Comparison of ENCODE assay signal across 1 cellular context in the genomic region with DNA sequence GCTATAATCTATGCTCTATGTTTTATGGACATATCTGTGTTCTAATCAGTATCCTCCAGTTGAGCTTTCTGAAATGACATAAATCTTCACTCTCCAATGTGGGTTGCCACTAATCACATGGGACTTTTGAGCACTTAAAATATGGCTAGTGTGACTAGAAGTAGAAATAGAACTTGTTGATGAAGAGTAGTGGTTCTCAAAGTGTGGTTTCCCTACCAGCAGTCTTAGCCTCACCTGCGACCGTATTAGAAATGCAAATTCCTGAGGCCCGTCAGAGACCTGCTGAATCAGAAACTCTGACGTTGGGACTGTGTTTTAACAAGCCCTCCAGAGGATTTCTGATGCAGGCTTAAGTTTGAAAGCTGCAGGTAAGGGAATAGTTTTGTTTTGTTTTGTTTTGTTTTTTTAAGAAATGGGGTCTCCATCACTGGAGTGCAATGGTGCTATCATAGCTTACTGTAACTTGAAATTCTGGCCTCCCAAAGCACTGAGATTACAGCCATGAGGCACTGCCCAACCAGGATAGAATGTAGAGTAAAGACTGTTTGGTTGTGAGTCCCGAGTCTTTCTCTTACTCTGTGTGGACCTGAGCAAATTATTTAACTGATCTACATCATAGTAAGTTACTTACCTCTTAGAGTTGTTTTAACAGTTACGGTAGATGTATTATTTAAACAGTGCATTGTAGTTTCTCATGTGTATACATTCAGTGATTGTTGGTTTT.
TF ChIP-seq lines count a peak whose summit lies in the region.

No MANE protein-coding gene starts in this region.

TF ChIP-seq in GM12878, 131 proteins besides CTCF, POLR2A, EP300 and RAD21 (continues in another document):
- peak; percentile 74 for TF ChIP-seq RUNX3 (IDR thresholded peaks at IDR 0.05; ENCODE audit: low read length)
- TF ChIP-seq NRF1 (conservative IDR thresholded peaks at IDR 0.05; ENCODE audit: low read depth, low read length): no peak
- no peak for TF ChIP-seq SMC3 (IDR thresholded peaks at IDR 0.05; ENCODE audit: borderline replicate concordance, low read length)
- TF ChIP-seq PAX8 (IDR thresholded peaks at IDR 0.05): no peak
- peak; percentile 61; the same call in 1 of the 2 replicates for TF ChIP-seq CREB1 (IDR thresholded peaks at IDR 0.05; ENCODE audit: low read depth)
- no peak for TF ChIP-seq FOXK2 (IDR thresholded peaks at IDR 0.05)
- TF ChIP-seq, protein P1, sequence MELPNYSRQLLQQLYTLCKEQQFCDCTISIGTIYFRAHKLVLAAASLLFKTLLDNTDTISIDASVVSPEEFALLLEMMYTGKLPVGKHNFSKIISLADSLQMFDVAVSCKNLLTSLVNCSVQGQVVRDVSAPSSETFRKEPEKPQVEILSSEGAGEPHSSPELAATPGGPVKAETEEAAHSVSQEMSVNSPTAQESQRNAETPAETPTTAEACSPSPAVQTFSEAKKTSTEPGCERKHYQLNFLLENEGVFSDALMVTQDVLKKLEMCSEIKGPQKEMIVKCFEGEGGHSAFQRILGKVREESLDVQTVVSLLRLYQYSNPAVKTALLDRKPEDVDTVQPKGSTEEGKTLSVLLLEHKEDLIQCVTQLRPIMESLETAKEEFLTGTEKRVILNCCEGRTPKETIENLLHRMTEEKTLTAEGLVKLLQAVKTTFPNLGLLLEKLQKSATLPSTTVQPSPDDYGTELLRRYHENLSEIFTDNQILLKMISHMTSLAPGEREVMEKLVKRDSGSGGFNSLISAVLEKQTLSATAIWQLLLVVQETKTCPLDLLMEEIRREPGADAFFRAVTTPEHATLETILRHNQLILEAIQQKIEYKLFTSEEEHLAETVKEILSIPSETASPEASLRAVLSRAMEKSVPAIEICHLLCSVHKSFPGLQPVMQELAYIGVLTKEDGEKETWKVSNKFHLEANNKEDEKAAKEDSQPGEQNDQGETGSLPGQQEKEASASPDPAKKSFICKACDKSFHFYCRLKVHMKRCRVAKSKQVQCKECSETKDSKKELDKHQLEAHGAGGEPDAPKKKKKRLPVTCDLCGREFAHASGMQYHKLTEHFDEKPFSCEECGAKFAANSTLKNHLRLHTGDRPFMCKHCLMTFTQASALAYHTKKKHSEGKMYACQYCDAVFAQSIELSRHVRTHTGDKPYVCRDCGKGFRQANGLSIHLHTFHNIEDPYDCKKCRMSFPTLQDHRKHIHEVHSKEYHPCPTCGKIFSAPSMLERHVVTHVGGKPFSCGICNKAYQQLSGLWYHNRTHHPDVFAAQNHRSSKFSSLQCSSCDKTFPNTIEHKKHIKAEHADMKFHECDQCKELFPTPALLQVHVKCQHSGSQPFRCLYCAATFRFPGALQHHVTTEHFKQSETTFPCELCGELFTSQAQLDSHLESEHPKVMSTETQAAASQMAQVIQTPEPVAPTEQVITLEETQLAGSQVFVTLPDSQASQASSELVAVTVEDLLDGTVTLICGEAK (IDR thresholded peaks at IDR 0.05; ENCODE audit: borderline replicate concordance): no peak
- TF ChIP-seq BCL3 (IDR thresholded peaks at IDR 0.05; ENCODE audit: borderline replicate concordance, insufficient read depth, low read depth, low read length, poor library complexity, severe bottlenecking): no peak
- TF ChIP-seq DPF2 (IDR thresholded peaks at IDR 0.05): no peak
- no peak for TF ChIP-seq MEF2A (IDR thresholded peaks at IDR 0.05; ENCODE audit: insufficient read depth, low read depth, low read length)
- no peak for TF ChIP-seq ZNF24 (IDR thresholded peaks at IDR 0.05)
- TF ChIP-seq NR2F1 (conservative IDR thresholded peaks at IDR 0.05): no peak
- TF ChIP-seq POU2F2 (IDR thresholded peaks at IDR 0.05; ENCODE audit: borderline replicate concordance, low read depth, low read length): peak; percentile 86
- TF ChIP-seq, protein P2, sequence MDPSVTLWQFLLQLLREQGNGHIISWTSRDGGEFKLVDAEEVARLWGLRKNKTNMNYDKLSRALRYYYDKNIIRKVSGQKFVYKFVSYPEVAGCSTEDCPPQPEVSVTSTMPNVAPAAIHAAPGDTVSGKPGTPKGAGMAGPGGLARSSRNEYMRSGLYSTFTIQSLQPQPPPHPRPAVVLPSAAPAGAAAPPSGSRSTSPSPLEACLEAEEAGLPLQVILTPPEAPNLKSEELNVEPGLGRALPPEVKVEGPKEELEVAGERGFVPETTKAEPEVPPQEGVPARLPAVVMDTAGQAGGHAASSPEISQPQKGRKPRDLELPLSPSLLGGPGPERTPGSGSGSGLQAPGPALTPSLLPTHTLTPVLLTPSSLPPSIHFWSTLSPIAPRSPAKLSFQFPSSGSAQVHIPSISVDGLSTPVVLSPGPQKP (IDR thresholded peaks at IDR 0.05; ENCODE audit: low read depth, low read length): no peak
- TF ChIP-seq HSF1 (IDR thresholded peaks at IDR 0.05; ENCODE audit: low read depth, low read length): no peak
- no peak for TF ChIP-seq TAF1 (IDR thresholded peaks at IDR 0.05; ENCODE audit: borderline replicate concordance, low read depth, low read length)
- TF ChIP-seq MYC (IDR thresholded peaks at IDR 0.05; ENCODE audit: insufficient read depth, insufficient read length, insufficient replicate concordance, low read length, severe bottlenecking): no peak
- TF ChIP-seq TCF12 (IDR thresholded peaks at IDR 0.05; ENCODE audit: low read depth, low read length): no peak
- TF ChIP-seq NFIC (IDR thresholded peaks at IDR 0.05; ENCODE audit: low read depth, low read length): no peak
- 0 out of 2 replicates have a peak, but pooled peaks have one; percentile 20 for TF ChIP-seq MLLT1 (IDR thresholded peaks at IDR 0.05)
- TF ChIP-seq YY1 (IDR thresholded peaks at IDR 0.05; ENCODE audit: low read depth, low read length): no peak
- TF ChIP-seq ASH2L (IDR thresholded peaks at IDR 0.05; ENCODE audit: borderline replicate concordance, low read depth): no peak
- no peak for TF ChIP-seq TARDBP (IDR thresholded peaks at IDR 0.05; ENCODE audit: borderline replicate concordance)
- no peak for TF ChIP-seq BCL11A (IDR thresholded peaks at IDR 0.05; ENCODE audit: low read depth, low read length)
- TF ChIP-seq RAD51 (IDR thresholded peaks at IDR 0.05): 0 out of 2 replicates have a peak, but pooled peaks have one; percentile 30
- TF ChIP-seq KAT2A (conservative IDR thresholded peaks at IDR 0.05; ENCODE audit: control insufficient read depth, low read depth, low read length): no peak
- TF ChIP-seq, protein P3, sequence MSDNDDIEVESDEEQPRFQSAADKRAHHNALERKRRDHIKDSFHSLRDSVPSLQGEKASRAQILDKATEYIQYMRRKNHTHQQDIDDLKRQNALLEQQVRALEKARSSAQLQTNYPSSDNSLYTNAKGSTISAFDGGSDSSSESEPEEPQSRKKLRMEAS (IDR thresholded peaks at IDR 0.05; ENCODE audit: low read depth, low read length): no peak
- no peak for TF ChIP-seq SIX5 (IDR thresholded peaks at IDR 0.05; ENCODE audit: low read depth, low read length, severe bottlenecking)
- no peak for TF ChIP-seq TCF3 (IDR thresholded peaks at IDR 0.05; ENCODE audit: borderline replicate concordance, insufficient read depth, low read depth, low read length)
- TF ChIP-seq IKZF2 (IDR thresholded peaks at IDR 0.05): peak in 1 of 2 experiments; percentile 14; a peak in 2 of 4 replicates
- no peak for TF ChIP-seq BACH1 (IDR thresholded peaks at IDR 0.05; ENCODE audit: borderline replicate concordance)
- TF ChIP-seq STAT3 (IDR thresholded peaks at IDR 0.05; ENCODE audit: low read depth, low read length): no peak
- TF ChIP-seq LARP7 (IDR thresholded peaks at IDR 0.05): no peak
- TF ChIP-seq MEF2B (IDR thresholded peaks at IDR 0.05; ENCODE audit: partially characterized antibody, poor library complexity, severe bottlenecking): peak; percentile 74
- no peak for TF ChIP-seq SP1 (IDR thresholded peaks at IDR 0.05; ENCODE audit: low read depth, low read length)
- TF ChIP-seq CHD4 (IDR thresholded peaks at IDR 0.05): no peak
- TF ChIP-seq ZZZ3 (IDR thresholded peaks at IDR 0.05; ENCODE audit: control insufficient read depth, insufficient read length, low read depth): no peak
- no peak for TF ChIP-seq WRNIP1 (IDR thresholded peaks at IDR 0.05; ENCODE audit: borderline replicate concordance, low read depth, low read length)
- TF ChIP-seq RFX5 (IDR thresholded peaks at IDR 0.05; ENCODE audit: low read depth, low read length): no peak
- TF ChIP-seq, protein P4, sequence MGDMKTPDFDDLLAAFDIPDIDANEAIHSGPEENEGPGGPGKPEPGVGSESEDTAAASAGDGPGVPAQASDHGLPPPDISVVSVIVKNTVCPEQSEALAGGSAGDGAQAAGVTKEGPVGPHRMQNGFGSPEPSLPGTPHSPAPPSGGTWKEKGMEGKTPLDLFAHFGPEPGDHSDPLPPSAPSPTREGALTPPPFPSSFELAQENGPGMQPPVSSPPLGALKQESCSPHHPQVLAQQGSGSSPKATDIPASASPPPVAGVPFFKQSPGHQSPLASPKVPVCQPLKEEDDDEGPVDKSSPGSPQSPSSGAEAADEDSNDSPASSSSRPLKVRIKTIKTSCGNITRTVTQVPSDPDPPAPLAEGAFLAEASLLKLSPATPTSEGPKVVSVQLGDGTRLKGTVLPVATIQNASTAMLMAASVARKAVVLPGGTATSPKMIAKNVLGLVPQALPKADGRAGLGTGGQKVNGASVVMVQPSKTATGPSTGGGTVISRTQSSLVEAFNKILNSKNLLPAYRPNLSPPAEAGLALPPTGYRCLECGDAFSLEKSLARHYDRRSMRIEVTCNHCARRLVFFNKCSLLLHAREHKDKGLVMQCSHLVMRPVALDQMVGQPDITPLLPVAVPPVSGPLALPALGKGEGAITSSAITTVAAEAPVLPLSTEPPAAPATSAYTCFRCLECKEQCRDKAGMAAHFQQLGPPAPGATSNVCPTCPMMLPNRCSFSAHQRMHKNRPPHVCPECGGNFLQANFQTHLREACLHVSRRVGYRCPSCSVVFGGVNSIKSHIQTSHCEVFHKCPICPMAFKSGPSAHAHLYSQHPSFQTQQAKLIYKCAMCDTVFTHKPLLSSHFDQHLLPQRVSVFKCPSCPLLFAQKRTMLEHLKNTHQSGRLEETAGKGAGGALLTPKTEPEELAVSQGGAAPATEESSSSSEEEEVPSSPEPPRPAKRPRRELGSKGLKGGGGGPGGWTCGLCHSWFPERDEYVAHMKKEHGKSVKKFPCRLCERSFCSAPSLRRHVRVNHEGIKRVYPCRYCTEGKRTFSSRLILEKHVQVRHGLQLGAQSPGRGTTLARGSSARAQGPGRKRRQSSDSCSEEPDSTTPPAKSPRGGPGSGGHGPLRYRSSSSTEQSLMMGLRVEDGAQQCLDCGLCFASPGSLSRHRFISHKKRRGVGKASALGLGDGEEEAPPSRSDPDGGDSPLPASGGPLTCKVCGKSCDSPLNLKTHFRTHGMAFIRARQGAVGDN (IDR thresholded peaks at IDR 0.05): 0 out of 2 replicates have a peak, but pooled peaks have one; percentile 10
- no peak for TF ChIP-seq CBX3 (IDR thresholded peaks at IDR 0.05; ENCODE audit: borderline replicate concordance, low read depth)
- 0 out of 2 replicates have a peak, but pooled peaks have one; percentile 3 for TF ChIP-seq JUNB (IDR thresholded peaks at IDR 0.05)
- TF ChIP-seq YBX1 (IDR thresholded peaks at IDR 0.05): no peak
- no peak for TF ChIP-seq HCFC1 (IDR thresholded peaks at IDR 0.05; ENCODE audit: low read length)
- no peak for TF ChIP-seq RELA (IDR thresholded peaks at IDR 0.05; ENCODE audit: borderline replicate concordance, partially characterized antibody)
- TF ChIP-seq, protein P5, sequence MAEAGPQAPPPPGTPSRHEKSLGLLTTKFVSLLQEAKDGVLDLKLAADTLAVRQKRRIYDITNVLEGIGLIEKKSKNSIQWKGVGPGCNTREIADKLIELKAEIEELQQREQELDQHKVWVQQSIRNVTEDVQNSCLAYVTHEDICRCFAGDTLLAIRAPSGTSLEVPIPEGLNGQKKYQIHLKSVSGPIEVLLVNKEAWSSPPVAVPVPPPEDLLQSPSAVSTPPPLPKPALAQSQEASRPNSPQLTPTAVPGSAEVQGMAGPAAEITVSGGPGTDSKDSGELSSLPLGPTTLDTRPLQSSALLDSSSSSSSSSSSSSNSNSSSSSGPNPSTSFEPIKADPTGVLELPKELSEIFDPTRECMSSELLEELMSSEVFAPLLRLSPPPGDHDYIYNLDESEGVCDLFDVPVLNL (IDR thresholded peaks at IDR 0.05; ENCODE audit: low read depth, low read length): no peak
- TF ChIP-seq HDGF (IDR thresholded peaks at IDR 0.05): no peak
- TF ChIP-seq ETV6 (conservative IDR thresholded peaks at IDR 0.05 in 1 of 2, IDR thresholded peaks at IDR 0.05 in 1 of 2; ENCODE audit: borderline replicate concordance in 1 of 2, low read depth in 1 of 2): no peak
- TF ChIP-seq MYB (IDR thresholded peaks at IDR 0.05; ENCODE audit: borderline replicate concordance, low read depth, low read length): no peak
